In the genomic region with DNA sequence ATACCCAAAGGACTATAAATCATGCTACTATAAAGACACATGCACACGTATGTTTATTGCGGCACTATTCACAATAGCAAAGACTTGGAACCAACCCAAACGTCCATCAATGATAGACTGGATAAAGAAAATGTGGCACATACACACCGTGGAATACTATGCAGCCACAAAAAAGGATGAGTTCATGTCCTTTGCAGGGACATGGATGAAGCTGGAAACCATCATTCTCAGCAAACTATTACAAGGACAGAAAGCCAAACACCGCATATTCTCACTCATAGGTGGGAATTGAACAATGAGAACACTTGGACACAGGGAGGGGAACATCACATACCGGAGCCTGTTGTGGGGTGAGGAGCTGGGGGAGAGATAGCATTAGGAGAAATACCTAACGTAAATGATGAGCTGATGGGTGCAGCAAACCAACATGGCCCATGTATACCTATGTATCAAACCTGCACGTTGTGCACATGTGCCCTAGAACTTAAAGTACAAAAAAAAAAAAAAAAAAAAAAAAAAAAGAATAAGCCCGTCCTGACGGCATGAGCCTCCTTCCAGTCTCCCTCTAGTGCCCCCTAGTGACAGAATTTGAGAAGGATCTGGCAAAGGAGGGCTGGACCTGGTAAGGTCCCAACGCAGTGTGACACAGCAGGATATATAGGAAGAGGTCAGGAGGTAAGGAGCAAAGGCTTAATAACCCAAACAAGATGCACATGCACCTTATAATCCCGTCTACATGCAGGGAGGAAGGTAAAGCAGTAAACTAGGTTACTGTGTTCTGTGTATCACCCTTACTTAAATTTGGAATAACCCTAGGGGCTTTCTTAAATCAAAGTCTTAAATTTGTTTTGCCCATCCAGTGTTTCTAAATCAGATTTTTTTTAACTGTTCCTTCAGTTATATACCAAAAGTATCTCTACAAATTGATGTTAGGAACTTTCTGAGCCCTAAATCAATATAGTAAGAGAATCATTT, we compare ENCODE assay signal across 8 cellular contexts.
DNase-seq lines count a peak whose midpoint lies in the region; ATAC-seq and TF ChIP-seq lines count a peak whose summit lies in the region.
"Not testable (repeated sequence)": the region's sequence is repeated elsewhere in the genome, so short reads cannot be mapped to it uniquely, and the experiment has no call there.

No MANE protein-coding gene starts in this region.

- peaks cover 10 to 30% of the 10 kb centered on the region in 2 donors for H3K27me3 Mint-ChIP-seq in CD4-positive, alpha-beta memory T cell
- peaks cover 10% of the 10 kb centered on the region for H3K27me3 Mint-ChIP-seq in H9 (ENCODE audit: low read depth)
- not testable (repeated sequence) for H3K27me3 Mint-ChIP-seq in activated naive CD8-positive, alpha-beta T cell treated with anti-CD3 and anti-CD28 coated beads, Interleukin-2, amount 50 U/mL, for 24 hours

- not testable (repeated sequence) for H2BK12ac ChIP-seq in H9 (ENCODE audit: insufficient read length, low read depth, low read length)

- not testable (repeated sequence) for H3K14ac ChIP-seq in H9 (ENCODE audit: insufficient read depth, low read length)

- not testable (repeated sequence) for H3T11ph ChIP-seq in H9 (ENCODE audit: low read length)

- H2BK5ac ChIP-seq in H9 (ENCODE audit: insufficient read length, low read length), result not testable (repeated sequence)

- intact Hi-C loops in CD4-positive, alpha-beta memory T cell (cut with micrococcal nuclease), result not testable (repeated sequence)

- not testable (repeated sequence) for H3K4me1 Mint-ChIP-seq in CD4-positive, alpha-beta memory T cell; H9; activated naive CD8-positive, alpha-beta T cell treated with anti-CD3 and anti-CD28 coated beads, Interleukin-2, amount 50 U/mL, for 24 hours

- not testable (repeated sequence) for H3K27ac Mint-ChIP-seq in CD4-positive, alpha-beta memory T cell; H9; activated naive CD8-positive, alpha-beta T cell treated with anti-CD3 and anti-CD28 coated beads, Interleukin-2, amount 50 U/mL, for 24 hours

- H4K8ac ChIP-seq in H9 (replicated peaks; ENCODE audit: insufficient read length, low read depth, low read length), result not testable (repeated sequence)

- not testable (repeated sequence) for H3K36me3 ChIP-seq in CD4-positive, alpha-beta memory T cell (ENCODE audit: insufficient read depth, low read length)

- not testable (repeated sequence) for H3K4me2 ChIP-seq in H9 (ENCODE audit: insufficient read depth, insufficient read length, low read length)

- H3K23me2 ChIP-seq in H9 (ENCODE audit: insufficient read length, low read depth, low read length, poor library complexity, severe bottlenecking), result not testable (repeated sequence)

- not testable (repeated sequence) for H3K56ac ChIP-seq in H9 (ENCODE audit: insufficient read length, low read depth, low read length)

- H3K79me2 ChIP-seq in H9 (ENCODE audit: insufficient read depth, low read length), result not testable (repeated sequence)

- DNase-seq in CD4-positive, alpha-beta memory T cell, result peak in 3 of 5 donors; percentile 8 to 27 (median 11)
- DNase-seq in H9, result peak; percentile 65
- DNase-seq in NCI-H1694 treated with DMSO at 0.1 percent for 48 hours (lab: John Stamatoyannopoulos, UW), result peak; percentile 37
- peak; percentile 38 for DNase-seq in SIG-M5 treated with dmso at 0.1 percent for 504 hours (lab: John Stamatoyannopoulos, UW; ENCODE audit: unreplicated experiment)
- DNase-seq in activated naive CD8-positive, alpha-beta T cell treated with anti-CD3 and anti-CD28 coated beads, Interleukin-2, amount 50 U/mL, for 24 hours, result peak; percentile 26
- DNase-seq in fibroblast of the aortic adventitia (ENCODE audit: low read depth), result peak; percentile 68
- DNase-seq in lung microvascular endothelial cell (ENCODE audit: low read depth in 2 of 2), result peak; percentile 79 to 84
- peak; percentile 24 to 34 for DNase-seq in stimulated activated CD4-positive, alpha-beta T cell treated with anti-CD3 and anti-CD28 coated beads, Interleukin-2, amount 100 ng/mL, for 48 hours

- H2BK120ac ChIP-seq in H9 (ENCODE audit: low read depth, low read length, poor library complexity, severe bottlenecking), result not testable (repeated sequence)

- TF ChIP-seq CTCF in H9 (conservative IDR thresholded peaks at IDR 0.05) (peak; percentile 73), fibroblast of the aortic adventitia (IDR thresholded peaks at IDR 0.05; ENCODE audit: insufficient read depth, low read length) (peak; percentile 69)

- not testable (repeated sequence) for H3K18ac ChIP-seq in H9 (ENCODE audit: insufficient read length, low read depth, low read length)

- not testable (repeated sequence) for H3K4me3 ChIP-seq in CD4-positive, alpha-beta memory T cell (ENCODE audit: low read length in 2 of 2); fibroblast of the aortic adventitia (ENCODE audit: low read depth, low read length)

- H2BK20ac ChIP-seq in H9 (ENCODE audit: low read depth, low read length, poor library complexity, severe bottlenecking), result not testable (repeated sequence)

- H3K9me3 ChIP-seq in CD4-positive, alpha-beta memory T cell (ENCODE audit: control insufficient read depth in 1 of 2, low read length in 2 of 2); H9 (ENCODE audit: control insufficient read depth, low read depth, low read length): not testable (repeated sequence)

- not testable (repeated sequence) for H2AK5ac ChIP-seq in H9 (ENCODE audit: insufficient read length, low read length)

- H3K79me1 ChIP-seq in H9 (ENCODE audit: insufficient read depth, low read depth, low read length, poor library complexity, severe bottlenecking), result not testable (repeated sequence)

- not testable (repeated sequence) for H4K91ac ChIP-seq in H9 (ENCODE audit: insufficient read length, low read depth, low read length)

- H4K20me1 ChIP-seq in H9 (ENCODE audit: control insufficient read depth, insufficient read depth, insufficient read length), result not testable (repeated sequence)

- not testable (repeated sequence) for H3K23ac ChIP-seq in H9 (ENCODE audit: insufficient read length, low read depth, low read length)

- not testable (repeated sequence) for H2AFZ ChIP-seq in H9 (ENCODE audit: low read length)

- not testable (repeated sequence) for H3K9ac ChIP-seq in H9 (ENCODE audit: extremely low read depth, insufficient read length, low read length)

- H3K4ac ChIP-seq in H9 (ENCODE audit: low read depth, low read length), result not testable (repeated sequence)

- not testable (repeated sequence) for H3K4me3 Mint-ChIP-seq in CD4-positive, alpha-beta memory T cell; H9; activated naive CD8-positive, alpha-beta T cell treated with anti-CD3 and anti-CD28 coated beads, Interleukin-2, amount 50 U/mL, for 24 hours

- CTCF ChIA-PET in CD4-positive, alpha-beta memory T cell (lab: Charles Lee; ENCODE audit: partially characterized antibody), result not testable (repeated sequence)

- H4K5ac ChIP-seq in H9 (ENCODE audit: insufficient read length, low read depth, low read length), result not testable (repeated sequence)

- ATAC-seq in activated naive CD8-positive, alpha-beta T cell treated with anti-CD3 and anti-CD28 coated beads, Interleukin-2, amount 50 U/mL, for 24 hours, result not testable (repeated sequence)

- H2BK15ac ChIP-seq in H9 (ENCODE audit: low read depth, low read length), result not testable (repeated sequence)

- H3K36me3 Mint-ChIP-seq in CD4-positive, alpha-beta memory T cell; H9 (ENCODE audit: insufficient read depth in 1 of 3, low read depth in 3 of 3); activated naive CD8-positive, alpha-beta T cell treated with anti-CD3 and anti-CD28 coated beads, Interleukin-2, amount 50 U/mL, for 24 hours (ENCODE audit: low read depth): not testable (repeated sequence)

- H3K27ac ChIP-seq in CD4-positive, alpha-beta memory T cell (ENCODE audit: low read depth, low read length); H9 (ENCODE audit: insufficient read length, low read depth, low read length): not testable (repeated sequence)

- H3K9me3 Mint-ChIP-seq in CD4-positive, alpha-beta memory T cell; H9; activated naive CD8-positive, alpha-beta T cell treated with anti-CD3 and anti-CD28 coated beads, Interleukin-2, amount 50 U/mL, for 24 hours: not testable (repeated sequence)

- POLR2A ChIA-PET in CD4-positive, alpha-beta memory T cell (lab: Charles Lee; ENCODE audit: partially characterized antibody), result not testable (repeated sequence)

- not testable (repeated sequence) for H3K27me3 ChIP-seq in CD4-positive, alpha-beta memory T cell (ENCODE audit: insufficient read depth, low read length); H9 (ENCODE audit: insufficient read depth, low read length)

- no CpG with 5 or more reads among the region's 12 CpGs for WGBS in H9 (ENCODE audit: extremely low coverage, insufficient read length, low lambda C conversion rate)

- H3K4me1 ChIP-seq in CD4-positive, alpha-beta memory T cell (ENCODE audit: insufficient read depth, low read length); H9 (ENCODE audit: insufficient read depth, low read length): not testable (repeated sequence)

Comparison
In these comparisons a context has a peak if more than half of its experiments do, and no peak if none do; other contexts are left out.
1. DNase-seq: peak in every context shown above with its lines; median percentile 82 in lung microvascular endothelial cell; 68 in fibroblast of the aortic adventitia; 65 in H9; 38 in SIG-M5 treated with dmso at 0.1 percent for 504 hours; 37 in NCI-H1694 treated with DMSO at 0.1 percent for 48 hours; 29 in stimulated activated CD4-positive, alpha-beta T cell treated with anti-CD3 and anti-CD28 coated beads, Interleukin-2, amount 100 ng/mL, for 48 hours; 26 in activated naive CD8-positive, alpha-beta T cell treated with anti-CD3 and anti-CD28 coated beads, Interleukin-2, amount 50 U/mL, for 24 hours; 11 in CD4-positive, alpha-beta memory T cell.